Comparison of ENCODE assay signal across 28 cellular contexts in genomic region chr11:35206616-35207015, GRCh38.
A peak's percentile ranks its signal among the peaks of the same experiment; 100 is the strongest.
DNase-seq lines count a peak whose midpoint lies in the region; ATAC-seq and TF ChIP-seq lines count a peak whose summit lies in the region.
"Had no signal": no experiment of that assay in that cellular context is flagged by ENCODE, and none has a peak within 500 bp of the region (broad histone marks: within the 10 kb centered on the region; RNA-seq: fewer than 3 reads in every experiment).

No MANE protein-coding gene starts in this region.

- no peak for ATAC-seq in activated CD4-positive, alpha-beta T cell treated with anti-CD3 and anti-CD28 coated beads for 36 hours
- no peak for ATAC-seq in activated CD8-positive, alpha-beta T cell treated with anti-CD3 and anti-CD28 coated beads for 36 hours
- no peak for ATAC-seq in naive thymus-derived CD4-positive, alpha-beta T cell
- ATAC-seq in psoas muscle = no peak
- ATAC-seq: heart left ventricle, left ventricle myocardium superior, right cardiac atrium had no signal

- no peak overlapping the region for H3K27ac ChIP-seq in naive thymus-derived CD4-positive, alpha-beta T cell (ENCODE audit: low read depth, low read length)
- no peak overlapping the region for H3K27ac ChIP-seq in psoas muscle
- H3K27ac ChIP-seq: 22Rv1, heart left ventricle, SJCRH30, testis had no signal

- no peak overlapping the region for H3K4me3 ChIP-seq in naive thymus-derived CD4-positive, alpha-beta T cell (ENCODE audit: low read length)
- H3K4me3 ChIP-seq in psoas muscle = no peak overlapping the region
- H3K4me3 ChIP-seq: heart left ventricle, SJCRH30, smooth muscle cell, testis had no signal

- 81 to 83% (median 81%) methylated on average over 1 of the region's 1 CpG for WGBS in psoas muscle, 3 donors

- intact Hi-C loops in activated CD4-positive, alpha-beta T cell treated with anti-CD3 and anti-CD28 coated beads for 36 hours (cut with DNase I, micrococcal nuclease) = no loop called here
- intact Hi-C loops in activated CD8-positive, alpha-beta T cell treated with anti-CD3 and anti-CD28 coated beads for 36 hours (cut with micrococcal nuclease) = no loop called here
- intact Hi-C loops in naive thymus-derived CD4-positive, alpha-beta T cell (cut with micrococcal nuclease) = no loop called here
- intact Hi-C loops in psoas muscle (cut with DNase I) = no loop called here

- TF ChIP-seq CTCF in HFFc6 (IDR thresholded peaks at IDR 0.05) = no peak
- no peak for TF ChIP-seq CTCF in activated CD8-positive, alpha-beta T cell treated with anti-CD3 and anti-CD28 coated beads for 36 hours (IDR thresholded peaks at IDR 0.05)
- no peak for TF ChIP-seq CTCF in psoas muscle (IDR thresholded peaks at IDR 0.05)

- peaks cover 35% of the 10 kb centered on the region for H3K4me1 Mint-ChIP-seq in activated CD4-positive, alpha-beta T cell treated with anti-CD3 and anti-CD28 coated beads for 36 hours
- peaks cover 89% of the 10 kb centered on the region for H3K4me1 Mint-ChIP-seq in HFFc6 (ENCODE audit: low read depth)
- peaks cover 39% of the 10 kb centered on the region for H3K4me1 Mint-ChIP-seq in activated CD8-positive, alpha-beta T cell treated with anti-CD3 and anti-CD28 coated beads for 36 hours (ENCODE audit: low read depth)
- H3K4me1 Mint-ChIP-seq in naive thymus-derived CD4-positive, alpha-beta T cell = peaks cover 6 to 78% (median 75%) of the 10 kb centered on the region in 7 donors

- no peak for DNase-seq in activated CD4-positive, alpha-beta T cell treated with anti-CD3 and anti-CD28 coated beads for 36 hours
- DNase-seq in activated CD4-positive, alpha-beta T cell treated with anti-CD3 and anti-CD28 coated beads for 1 hour = no peak
- no peak for DNase-seq in HFFc6
- DNase-seq in activated CD8-positive, alpha-beta T cell treated with anti-CD3 and anti-CD28 coated beads for 36 hours = no peak
- DNase-seq in naive thymus-derived CD4-positive, alpha-beta T cell = no peak
- no peak for DNase-seq in activated effector memory CD4-positive, alpha-beta T cell treated with anti-CD3 and anti-CD28 coated beads, Interleukin-2, amount 50 U/mL, for 16 hours
- no peak for DNase-seq in NCI-H774 (lab: John Stamatoyannopoulos, UW)
- DNase-seq in psoas muscle = no peak
- DNase-seq: activated CD4-positive, alpha-beta T cell treated with anti-CD3 and anti-CD28 coated beads, Interleukin-2, amount 50 U/mL, for 4 hours; activated CD4-positive, CD25-positive, alpha-beta regulatory T cell; activated CD8-positive, alpha-beta memory T cell treated with anti-CD3 and anti-CD28 coated beads, Interleukin-2, amount 50 U/mL, for 48 hours; EL; foreskin melanocyte; H7; heart left ventricle; Karpas-422; left ventricle myocardium superior; NCI-H1417; NCI-H2029; NCI-H446; posterior cingulate gyrus; right cardiac atrium; RPMI8226; SJCRH30; testis had no signal

- H3K27ac Mint-ChIP-seq in activated CD4-positive, alpha-beta T cell treated with anti-CD3 and anti-CD28 coated beads for 36 hours = peak overlapping the region; percentile 26
- peak overlapping the region; percentile 59 for H3K27ac Mint-ChIP-seq in HFFc6
- H3K27ac Mint-ChIP-seq in activated CD8-positive, alpha-beta T cell treated with anti-CD3 and anti-CD28 coated beads for 36 hours = peak overlapping the region; percentile 58
- H3K27ac Mint-ChIP-seq in naive thymus-derived CD4-positive, alpha-beta T cell = peak overlapping the region in 7 of 9 donors; percentile 21 to 88 (median 69)
- H3K27ac Mint-ChIP-seq: stimulated activated naive CD8-positive, alpha-beta T cell treated with anti-CD3 and anti-CD28 coated beads, Interleukin-15, Interleukin-2, amounts not matched to agents 100 ng/mL and 50 ng/mL, for 24 hours had no signal

- H3K27me3 ChIP-seq in naive thymus-derived CD4-positive, alpha-beta T cell (ENCODE audit: control insufficient read depth in 2 of 2, insufficient read depth in 2 of 2, low read length in 2 of 2) = no peaks in the 10 kb centered on the region
- H3K27me3 ChIP-seq in psoas muscle (ENCODE audit: insufficient read depth in 3 of 3, low read length in 2 of 3) = no peaks in the 10 kb centered on the region
- H3K27me3 ChIP-seq: heart left ventricle, SJCRH30, testis had no signal

- peaks cover 32 to 85% (median 35%) of the 10 kb centered on the region in 3 experiments for H3K36me3 ChIP-seq in naive thymus-derived CD4-positive, alpha-beta T cell (ENCODE audit: control insufficient read depth in 2 of 3, insufficient read depth in 3 of 3, low read length in 3 of 3)
- H3K36me3 ChIP-seq in psoas muscle (ENCODE audit: insufficient read depth in 1 of 2, low read depth in 1 of 2) = peaks cover 0 to 4% of the 10 kb centered on the region in 2 donors
- H3K36me3 ChIP-seq: SJCRH30 had no signal

- no peak overlapping the region for H3K4me3 Mint-ChIP-seq in activated CD4-positive, alpha-beta T cell treated with anti-CD3 and anti-CD28 coated beads for 36 hours
- H3K4me3 Mint-ChIP-seq in HFFc6 = no peak overlapping the region
- H3K4me3 Mint-ChIP-seq in activated CD8-positive, alpha-beta T cell treated with anti-CD3 and anti-CD28 coated beads for 36 hours = no peak overlapping the region
- H3K4me3 Mint-ChIP-seq in naive thymus-derived CD4-positive, alpha-beta T cell = peak overlapping the region in 1 of 10 donors; percentile 7
- H3K4me3 Mint-ChIP-seq: stimulated activated naive CD8-positive, alpha-beta T cell treated with anti-CD3 and anti-CD28 coated beads, Interleukin-15, Interleukin-2, amounts not matched to agents 100 ng/mL and 50 ng/mL, for 24 hours had no signal

- H3K9me3 ChIP-seq in naive thymus-derived CD4-positive, alpha-beta T cell (ENCODE audit: control insufficient read depth in 2 of 3, low read length in 3 of 3) = peaks cover 0 to 6% (median 0%) of the 10 kb centered on the region in 3 experiments
- H3K9me3 ChIP-seq in psoas muscle = no peaks in the 10 kb centered on the region
- H3K9me3 ChIP-seq: SJCRH30, testis had no signal

- POLR2A ChIA-PET in activated CD4-positive, alpha-beta T cell treated with anti-CD3 and anti-CD28 coated beads for 36 hours (lab: Charles Lee) = no interaction called here
- POLR2A ChIA-PET in activated CD8-positive, alpha-beta T cell treated with anti-CD3 and anti-CD28 coated beads for 36 hours (lab: Charles Lee) = interaction anchor here (1.0 kb wide), 1 partner anchor 161 kb away, joined by 4 read pairs; no protein-coding TSS in a partner anchor
- POLR2A ChIA-PET in naive thymus-derived CD4-positive, alpha-beta T cell (lab: Charles Lee) = no interaction called here

- H3K27me3 Mint-ChIP-seq in activated CD4-positive, alpha-beta T cell treated with anti-CD3 and anti-CD28 coated beads for 36 hours = no peaks in the 10 kb centered on the region
- peaks cover 43% of the 10 kb centered on the region for H3K27me3 Mint-ChIP-seq in HFFc6 (ENCODE audit: insufficient read depth)
- no peaks in the 10 kb centered on the region for H3K27me3 Mint-ChIP-seq in activated CD8-positive, alpha-beta T cell treated with anti-CD3 and anti-CD28 coated beads for 36 hours
- no peaks in the 10 kb centered on the region for H3K27me3 Mint-ChIP-seq in naive thymus-derived CD4-positive, alpha-beta T cell
- H3K27me3 Mint-ChIP-seq: stimulated activated naive CD8-positive, alpha-beta T cell treated with anti-CD3 and anti-CD28 coated beads, Interleukin-15, Interleukin-2, amounts not matched to agents 100 ng/mL and 50 ng/mL, for 24 hours had no signal

- peaks cover 17% of the 10 kb centered on the region for H3K9me3 Mint-ChIP-seq in activated CD4-positive, alpha-beta T cell treated with anti-CD3 and anti-CD28 coated beads for 36 hours (ENCODE audit: low read depth)
- peaks cover 11% of the 10 kb centered on the region for H3K9me3 Mint-ChIP-seq in HFFc6
- H3K9me3 Mint-ChIP-seq in activated CD8-positive, alpha-beta T cell treated with anti-CD3 and anti-CD28 coated beads for 36 hours = peaks cover 24% of the 10 kb centered on the region
- H3K9me3 Mint-ChIP-seq in naive thymus-derived CD4-positive, alpha-beta T cell = peaks cover 3 to 37% (median 11%) of the 10 kb centered on the region in 11 donors
- H3K9me3 Mint-ChIP-seq: stimulated activated naive CD8-positive, alpha-beta T cell treated with anti-CD3 and anti-CD28 coated beads, Interleukin-15, Interleukin-2, amounts not matched to agents 100 ng/mL and 50 ng/mL, for 24 hours had no signal

- peaks cover 5 to 9% of the 10 kb centered on the region in 2 donors for H3K4me1 ChIP-seq in naive thymus-derived CD4-positive, alpha-beta T cell (ENCODE audit: control insufficient read depth in 2 of 2, insufficient read depth in 2 of 2, low read length in 2 of 2)
- H3K4me1 ChIP-seq in psoas muscle = no peaks in the 10 kb centered on the region
- H3K4me1 ChIP-seq: SJCRH30, testis had no signal

- CTCF ChIA-PET in activated CD4-positive, alpha-beta T cell treated with anti-CD3 and anti-CD28 coated beads for 36 hours (lab: Charles Lee) = interaction anchor here (1.0 to 1.7 kb wide), 2 partner anchors 26 to 232 kb away, joined by 3 read pairs; no protein-coding TSS in a partner anchor
- CTCF ChIA-PET in activated CD8-positive, alpha-beta T cell treated with anti-CD3 and anti-CD28 coated beads for 36 hours (lab: Charles Lee) = no interaction called here
- CTCF ChIA-PET in naive thymus-derived CD4-positive, alpha-beta T cell (lab: Charles Lee) = no interaction called here

- H3K36me3 Mint-ChIP-seq in activated CD4-positive, alpha-beta T cell treated with anti-CD3 and anti-CD28 coated beads for 36 hours (ENCODE audit: low read depth) = peaks cover 97% of the 10 kb centered on the region
- H3K36me3 Mint-ChIP-seq in HFFc6 (ENCODE audit: low read depth) = peaks cover 99% of the 10 kb centered on the region
- H3K36me3 Mint-ChIP-seq in activated CD8-positive, alpha-beta T cell treated with anti-CD3 and anti-CD28 coated beads for 36 hours (ENCODE audit: low read depth) = peaks cover 99% of the 10 kb centered on the region
- H3K36me3 Mint-ChIP-seq in naive thymus-derived CD4-positive, alpha-beta T cell = peaks cover 51 to 99% (median 93%) of the 10 kb centered on the region in 5 donors
